Comparison of ENCODE assay signal across 8 cellular contexts in the genomic region with DNA sequence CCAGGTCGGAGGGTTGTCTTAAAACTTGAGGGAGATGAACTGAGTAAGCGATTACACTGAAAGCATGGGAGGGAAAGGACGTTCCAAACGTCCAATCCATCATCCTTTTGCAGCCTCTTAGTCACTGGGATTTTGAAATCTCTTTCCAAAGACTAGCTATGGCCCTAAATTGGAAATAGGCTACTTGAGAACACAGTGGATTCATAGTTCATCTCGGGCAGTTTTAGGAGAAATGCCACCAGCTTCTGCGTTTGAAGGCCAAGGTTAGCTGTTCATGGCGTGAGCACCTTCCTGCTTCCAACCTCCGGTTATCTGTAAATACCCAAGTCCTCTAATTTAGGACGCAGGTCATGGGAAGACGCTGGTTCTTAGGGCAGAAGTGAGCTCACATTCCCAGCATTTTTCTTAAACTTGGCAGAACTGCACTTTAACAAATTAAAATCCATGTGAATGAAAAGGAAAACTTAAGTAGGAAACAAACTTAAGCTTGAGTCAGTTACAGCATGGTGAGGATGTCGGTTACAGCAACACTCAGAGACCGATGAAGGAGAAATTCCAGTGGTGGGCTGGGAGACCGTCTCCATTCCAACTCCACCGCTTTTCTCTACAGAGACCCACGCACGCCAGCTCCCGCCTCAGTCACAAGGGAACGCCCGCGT. TPM values are rescaled to one million over a fixed set of nuclear protein-coding genes. Genes with fewer than 3 reads are reported as not detected.
DNase-seq lines count a peak whose midpoint lies in the region; ATAC-seq and TF ChIP-seq lines count a peak whose summit lies in the region.

No MANE protein-coding gene starts in this region.

- H3K4me1 ChIP-seq in adrenal gland (replicated peaks in 1 of 2) = peaks cover 6% of the 10 kb centered on the region in 2 donors
- H3K4me1 ChIP-seq in tibial artery = peaks cover 0 to 18% (median 9%) of the 10 kb centered on the region in 4 donors

- DNase-seq in EL = peak; percentile 44
- DNase-seq in HT1080 (ENCODE audit: low read depth) = peak; percentile 31
- DNase-seq in adrenal gland = peak in 6 of 7 donors; percentile 50 to 74 (median 60)
- DNase-seq in kidney glomerular epithelial cell (lab: John Stamatoyannopoulos, UW) = peak; percentile 65
- no peak for DNase-seq in tibial artery
- no peak for DNase-seq in GDM1 (lab: John Stamatoyannopoulos, UW)
- no peak for DNase-seq in NOMO-1 treated with DMSO at 0.1 percent for 48 hours (lab: John Stamatoyannopoulos, UW; ENCODE audit: unreplicated experiment)

- intact Hi-C loops in adrenal gland (cut with DNase I) = loop anchor here in 1 of 2 donors (10.0 kb wide), 1 partner anchor 112 kb away; no protein-coding TSS in a partner anchor
- intact Hi-C loops in tibial artery (cut with DNase I; ENCODE audit: low total_unique reads) = loop anchor here (10.0 kb wide), 2 partner anchors 452 to 608 kb away; partner anchors contain the start of gene ACYP2

- H3K9me3 ChIP-seq in adrenal gland (replicated peaks in 1 of 3) (no peaks in the 10 kb centered on the region), tibial artery (no peaks in the 10 kb centered on the region)

- no peaks in the 10 kb centered on the region for H3K27me3 ChIP-seq in adrenal gland
- no peaks in the 10 kb centered on the region for H3K27me3 ChIP-seq in tibial artery

- no peak for ATAC-seq in GM21423 (IDR thresholded peaks at IDR 0.05; ENCODE audit: unreplicated experiment)

- H3K36me3 ChIP-seq in adrenal gland (replicated peaks in 1 of 2) (no peaks in the 10 kb centered on the region), tibial artery (no peaks in the 10 kb centered on the region)

- H3K27ac ChIP-seq in adrenal gland = peak overlapping the region; percentile 75 to 97 (median 88)
- H3K27ac ChIP-seq in tibial artery = peak overlapping the region; percentile 70 to 83

- WGBS in adrenal gland, 4 donors = 3 to 5% (median 3%) methylated on average over 15 to 20 of the region's 20 CpGs

- peak overlapping the region in 3 of 4 donors; percentile 1 to 87 (median 2) for H3K4me3 ChIP-seq in adrenal gland
- H3K4me3 ChIP-seq in tibial artery = peak overlapping the region; percentile 82 to 92

- TF ChIP-seq POLR2A in adrenal gland (IDR thresholded peaks at IDR 0.05) = peak in 1 of 2 donors; percentile 63

- TF ChIP-seq CTCF in adrenal gland (IDR thresholded peaks at IDR 0.05) = no peak
- TF ChIP-seq CTCF in tibial artery (IDR thresholded peaks at IDR 0.05) = no peak

RNA-seq across cellular contexts. Expression of gene EML6, which starts 0.7 kb away (rescaled TPM):
- total RNA-seq in HT1080 (2014; rRNA removed; shearing (Covaris generic)) = 1.6 and 1.8 TPM in 2 replicates
- 1.1 and 1.3 TPM in 2 replicates for polyA plus RNA-seq in HT1080 (2015; cell fraction: cytosol; rRNA removed)
- polyA plus RNA-seq in HT1080 (2015; cell fraction: nucleus; rRNA removed) = 4.5 TPM in 2 replicates
- total RNA-seq in adrenal gland = 10 to 100 TPM in 6 of 8 donors, 1 to 10 TPM in 2; 6.5 to 19.3 (median 11.3) TPM
- 10 to 100 TPM in 1 of 3 donors, 1 to 10 TPM in 2; 6.0 to 10.9 (median 6.2) TPM for polyA plus RNA-seq in adrenal gland

Comparison
In these comparisons a context has a peak if more than half of its experiments do, and no peak if none do; other contexts are left out.
1. DNase-seq: peak in EL (single experiment), HT1080 (single experiment), adrenal gland (6 of 7) and kidney glomerular epithelial cell (single experiment); none in tibial artery (0 of 2), GDM1 (single experiment) and NOMO-1 treated with DMSO at 0.1 percent for 48 hours (single experiment).